Comparison of ENCODE assay signal across 1 cellular context in genomic region chr5:98468188-98468869, GRCh38.
TF ChIP-seq lines count a peak whose summit lies in the region.

No MANE protein-coding gene starts in this region.

TF ChIP-seq in HepG2, 621 proteins besides CTCF, POLR2A, EP300 and RAD21 (continued from another document):
- TF ChIP-seq, protein P1, sequence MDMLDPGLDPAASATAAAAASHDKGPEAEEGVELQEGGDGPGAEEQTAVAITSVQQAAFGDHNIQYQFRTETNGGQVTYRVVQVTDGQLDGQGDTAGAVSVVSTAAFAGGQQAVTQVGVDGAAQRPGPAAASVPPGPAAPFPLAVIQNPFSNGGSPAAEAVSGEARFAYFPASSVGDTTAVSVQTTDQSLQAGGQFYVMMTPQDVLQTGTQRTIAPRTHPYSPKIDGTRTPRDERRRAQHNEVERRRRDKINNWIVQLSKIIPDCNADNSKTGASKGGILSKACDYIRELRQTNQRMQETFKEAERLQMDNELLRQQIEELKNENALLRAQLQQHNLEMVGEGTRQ (IDR thresholded peaks at IDR 0.05; ENCODE audit: low read depth, low read length) = no peak
- TF ChIP-seq, protein P1 (CRISPR knock-in tag; IDR thresholded peaks at IDR 0.05; ENCODE audit: borderline replicate concordance) = no peak
- no peak for TF ChIP-seq TAF1 (CRISPR knock-in tag; IDR thresholded peaks at IDR 0.05)
- TF ChIP-seq IRF1 (CRISPR knock-in tag; IDR thresholded peaks at IDR 0.05; ENCODE audit: low read depth) = no peak
- TF ChIP-seq ZNF260 (CRISPR knock-in tag; IDR thresholded peaks at IDR 0.05; ENCODE audit: borderline replicate concordance, low read depth) = no peak
- TF ChIP-seq, protein P2, sequence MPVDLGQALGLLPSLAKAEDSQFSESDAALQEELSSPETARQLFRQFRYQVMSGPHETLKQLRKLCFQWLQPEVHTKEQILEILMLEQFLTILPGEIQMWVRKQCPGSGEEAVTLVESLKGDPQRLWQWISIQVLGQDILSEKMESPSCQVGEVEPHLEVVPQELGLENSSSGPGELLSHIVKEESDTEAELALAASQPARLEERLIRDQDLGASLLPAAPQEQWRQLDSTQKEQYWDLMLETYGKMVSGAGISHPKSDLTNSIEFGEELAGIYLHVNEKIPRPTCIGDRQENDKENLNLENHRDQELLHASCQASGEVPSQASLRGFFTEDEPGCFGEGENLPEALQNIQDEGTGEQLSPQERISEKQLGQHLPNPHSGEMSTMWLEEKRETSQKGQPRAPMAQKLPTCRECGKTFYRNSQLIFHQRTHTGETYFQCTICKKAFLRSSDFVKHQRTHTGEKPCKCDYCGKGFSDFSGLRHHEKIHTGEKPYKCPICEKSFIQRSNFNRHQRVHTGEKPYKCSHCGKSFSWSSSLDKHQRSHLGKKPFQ (CRISPR knock-in tag; IDR thresholded peaks at IDR 0.05; ENCODE audit: insufficient replicate concordance) = no peak
- TF ChIP-seq TRIM22 (IDR thresholded peaks at IDR 0.05) = no peak
- TF ChIP-seq SETDB1 (CRISPR knock-in tag; IDR thresholded peaks at IDR 0.05; ENCODE audit: borderline replicate concordance) = no peak
